Comparison of ENCODE assay signal across 28 cellular contexts in the genomic region with DNA sequence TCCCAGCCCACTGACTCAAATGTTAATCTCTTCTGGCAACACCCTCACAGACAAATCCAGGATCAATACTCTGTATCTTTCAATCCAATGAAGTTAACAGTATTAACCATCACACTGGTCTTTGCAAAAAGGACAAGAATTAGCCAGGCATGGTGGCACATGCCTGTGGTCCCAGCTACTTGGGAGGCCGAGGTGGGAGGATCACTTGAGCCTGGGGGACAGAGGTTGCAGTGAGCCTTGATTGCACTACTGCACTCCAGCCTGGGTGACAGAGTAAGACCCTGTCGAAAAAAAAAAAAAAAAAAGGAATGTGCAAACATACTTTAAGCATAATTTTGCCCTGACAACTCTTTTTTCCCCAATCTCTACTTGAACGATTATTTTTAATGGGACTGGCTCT.
"Had no signal": no experiment of that assay in that cellular context is flagged by ENCODE, and none has a peak within 500 bp of the region (broad histone marks: within the 10 kb centered on the region; RNA-seq: fewer than 3 reads in every experiment).

No MANE protein-coding gene starts in this region.

- H3K4me1 ChIP-seq: ascending aorta, breast epithelium, colonic mucosa, esophagus squamous epithelium, gastroesophageal sphincter had no signal

- DNase-seq: activated B cell treated with CpG ODN at 0.5 μM for 24 hours; activated CD4-positive, alpha-beta T cell treated with anti-CD3 and anti-CD28 coated beads for 48 hours; activated CD4-positive, alpha-beta T cell treated with anti-CD3 and anti-CD28 coated beads, Interleukin-2, amount 50 U/mL, for 1 hour; activated CD4-positive, alpha-beta T cell treated with anti-CD3 and anti-CD28 coated beads, Interleukin-2, amount 50 U/mL, for 48 hours; activated CD8-positive, alpha-beta memory T cell treated with anti-CD3 and anti-CD28 coated beads for 24 hours; activated CD8-positive, alpha-beta T cell treated with anti-CD3 and anti-CD28 coated beads for 36 hours; activated effector memory CD4-positive, alpha-beta T cell treated with Interleukin-2 at 50 U/mL for 16 hours; activated gamma-delta T cell treated with Interleukin-2 at 50 U/mL for 16 hours; activated naive CD4-positive, alpha-beta T cell treated with anti-CD3 and anti-CD28 coated beads, Interleukin-2, amount 50 U/mL, for 16 hours; activated naive CD4-positive, alpha-beta T cell treated with Interleukin-2 at 50 U/mL for 16 hours; activated naive CD8-positive, alpha-beta T cell treated with anti-CD3 and anti-CD28 coated beads, Interleukin-2, amount 10 ng/mL, durations not matched to agents 7 days and 5 days; activated T-cell treated with anti-CD3 and anti-CD28 coated beads, Interleukin-2, amount 50 U/mL, for 4 hours; central memory CD4-positive, alpha-beta T cell; cerebellar nuclear complex; colonic mucosa; effector CD8-positive, alpha-beta T cell; esophagus squamous epithelium; T-helper 9 cell; WERI-Rb-1 had no signal

- H3K27me3 Mint-ChIP-seq: activated B cell treated with CpG ODN at 0.5 μM for 24 hours; activated CD8-positive, alpha-beta T cell treated with anti-CD3 and anti-CD28 coated beads for 36 hours; activated naive CD8-positive, alpha-beta T cell treated with anti-CD3 and anti-CD28 coated beads, Interleukin-2, amount 10 ng/mL, durations not matched to agents 7 days and 5 days; activated T-helper 17 cell treated with anti-CD3 and anti-CD28 coated beads, Interleukin-2, amount 50 U/mL, for 72 hours; brain had no signal

- H3K4me3 Mint-ChIP-seq: activated B cell treated with CpG ODN at 0.5 μM for 24 hours; activated CD8-positive, alpha-beta T cell treated with anti-CD3 and anti-CD28 coated beads for 36 hours; activated naive CD8-positive, alpha-beta T cell treated with anti-CD3 and anti-CD28 coated beads, Interleukin-2, amount 10 ng/mL, durations not matched to agents 7 days and 5 days; activated T-cell treated with anti-CD3 and anti-CD28 coated beads, Interleukin-2, amount 50 U/mL, for 4 hours; activated T-helper 17 cell treated with anti-CD3 and anti-CD28 coated beads, Interleukin-2, amount 50 U/mL, for 72 hours; brain; T-helper 1 cell treated with Interleukin-12 subunit alpha and Interleukin-12 subunit beta and Interleukin-4 antibody, amounts not matched to agents 30 μg/mL and 1 μg/mL, for 36 hours had no signal

- H3K9me3 ChIP-seq: ascending aorta, breast epithelium, colonic mucosa, esophagus squamous epithelium, gastroesophageal sphincter had no signal

- H3K4me1 Mint-ChIP-seq: brain had no signal

- ATAC-seq: activated CD4-positive, CD25-positive, alpha-beta regulatory T cell treated with anti-CD3 and anti-CD28 coated beads, Interleukin-2, amount 50 U/mL, for 24 hours; activated CD8-positive, alpha-beta T cell treated with anti-CD3 and anti-CD28 coated beads for 36 hours; activated T-cell treated with anti-CD3 and anti-CD28 coated beads, Interleukin-2, amount 50 U/mL, for 4 hours; activated T-helper 17 cell treated with anti-CD3 and anti-CD28 coated beads, Interleukin-2, amount 50 U/mL, for 72 hours; gastroesophageal sphincter had no signal

- H3K36me3 Mint-ChIP-seq: activated naive CD8-positive, alpha-beta T cell treated with anti-CD3 and anti-CD28 coated beads, Interleukin-2, amount 10 ng/mL, durations not matched to agents 7 days and 5 days; brain had no signal

- H3K4me3 ChIP-seq: ascending aorta, breast epithelium, cardiac muscle cell, colonic mucosa, esophagus squamous epithelium, gastroesophageal sphincter had no signal

- H3K27ac Mint-ChIP-seq: activated B cell treated with CpG ODN at 0.5 μM for 24 hours; activated CD8-positive, alpha-beta T cell treated with anti-CD3 and anti-CD28 coated beads for 36 hours; activated naive CD8-positive, alpha-beta T cell treated with anti-CD3 and anti-CD28 coated beads, Interleukin-2, amount 10 ng/mL, durations not matched to agents 7 days and 5 days; activated T-helper 17 cell treated with anti-CD3 and anti-CD28 coated beads, Interleukin-2, amount 50 U/mL, for 72 hours; brain; T-helper 1 cell treated with Interleukin-12 subunit alpha and Interleukin-12 subunit beta and Interleukin-4 antibody, amounts not matched to agents 30 μg/mL and 1 μg/mL, for 36 hours had no signal

- H3K27me3 ChIP-seq: ascending aorta, breast epithelium, cardiac muscle cell, esophagus squamous epithelium, gastroesophageal sphincter had no signal

- H3K27ac ChIP-seq: ascending aorta, breast epithelium, cardiac muscle cell, colonic mucosa, epithelial cell of prostate, esophagus squamous epithelium, gastroesophageal sphincter, WERI-Rb-1 had no signal

- H3K36me3 ChIP-seq: ascending aorta, breast epithelium, cardiac muscle cell, colonic mucosa, esophagus squamous epithelium, gastroesophageal sphincter, WERI-Rb-1 had no signal
